Comparison of ENCODE assay signal across 8 cellular contexts in the genomic region with DNA sequence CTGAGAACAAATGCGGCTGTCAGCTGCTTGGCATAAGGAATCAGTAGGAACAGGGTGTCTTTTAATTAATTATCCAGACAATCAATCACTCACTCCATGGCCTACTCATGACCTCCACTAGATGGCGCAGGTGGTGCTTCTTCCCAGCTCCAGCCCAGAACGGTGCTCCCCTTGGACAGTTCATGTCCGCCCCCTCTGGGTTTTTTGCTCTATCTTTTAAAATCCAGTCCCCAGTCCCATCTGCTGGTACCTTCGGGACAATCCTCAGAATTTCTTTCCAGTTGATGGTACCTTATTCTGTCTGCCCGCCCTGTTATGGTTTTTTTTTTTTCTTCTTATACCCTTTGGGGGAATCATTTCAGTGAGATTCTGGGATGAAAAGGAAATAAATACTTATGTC.
DNase-seq lines count a peak whose midpoint lies in the region; ATAC-seq and TF ChIP-seq lines count a peak whose summit lies in the region.

No MANE protein-coding gene starts in this region.

- in situ Hi-C loops in astrocyte of the spinal cord (cut with HindIII; ENCODE audit: low sequenced_read_pairs) = no loop called here

- peak; percentile 85 for TF ChIP-seq CTCF in astrocyte of the spinal cord (IDR thresholded peaks at IDR 0.05; ENCODE audit: low read depth, low read length)

- DNase-seq in ELR (ENCODE audit: low read depth) (peak; percentile 74), M059J (ENCODE audit: low read depth) (peak; percentile 41), astrocyte of the spinal cord (ENCODE audit: low read depth, low spot score) (peak; percentile 14), inferior parietal cortex (ENCODE audit: extremely low spot score) (peak; percentile 47)
- DNase-seq in stimulated activated CD4-positive, alpha-beta T cell treated with anti-CD3 and anti-CD28 coated beads, TNF-alpha, amount 100 ng/mL, for 24 hours (ENCODE audit: low read depth in 3 of 3) = peak in 2 of 3 experiments; percentile 13 to 37

- ATAC-seq in GM21825 (IDR thresholded peaks at IDR 0.05; ENCODE audit: unreplicated experiment) = peak; percentile 85
- peak; percentile 94 for ATAC-seq in SK-N-SH treated with all-trans-retinoic acid at 6 μM for 48 hours
- ATAC-seq in GM19397 (IDR thresholded peaks at IDR 0.05; ENCODE audit: unreplicated experiment) = no peak

- no peak overlapping the region for H3K4me3 ChIP-seq in astrocyte of the spinal cord (ENCODE audit: low read depth, low read length)

TF ChIP-seq in SK-N-SH treated with all-trans-retinoic acid at 6 μM for 48 hours, 23 proteins besides CTCF, POLR2A, EP300 and RAD21:
- TF ChIP-seq ISL1 (CRISPR knock-in tag; IDR thresholded peaks at IDR 0.05) (no peak), RARB (CRISPR knock-in tag; IDR thresholded peaks at IDR 0.05) (no peak), ZNF70 (CRISPR knock-in tag; IDR thresholded peaks at IDR 0.05) (no peak), GLIS3 (CRISPR knock-in tag; IDR thresholded peaks at IDR 0.05) (no peak), CSDC2 (CRISPR knock-in tag; IDR thresholded peaks at IDR 0.05) (no peak), SNAI2 (CRISPR knock-in tag; IDR thresholded peaks at IDR 0.05) (no peak), ESRRG (CRISPR knock-in tag; IDR thresholded peaks at IDR 0.05) (no peak), ZNF8 (CRISPR knock-in tag; IDR thresholded peaks at IDR 0.05) (no peak), ZNF565 (CRISPR knock-in tag; conservative IDR thresholded peaks at IDR 0.05; ENCODE audit: low read depth) (no peak), OSR1 (CRISPR knock-in tag; IDR thresholded peaks at IDR 0.05) (no peak), PPARA (CRISPR knock-in tag; IDR thresholded peaks at IDR 0.05; ENCODE audit: borderline replicate concordance) (no peak), ARNTL (CRISPR knock-in tag; IDR thresholded peaks at IDR 0.05; ENCODE audit: borderline replicate concordance, low read depth) (no peak), ZFP30 (CRISPR knock-in tag; IDR thresholded peaks at IDR 0.05) (no peak)
- TF ChIP-seq, protein P1, sequence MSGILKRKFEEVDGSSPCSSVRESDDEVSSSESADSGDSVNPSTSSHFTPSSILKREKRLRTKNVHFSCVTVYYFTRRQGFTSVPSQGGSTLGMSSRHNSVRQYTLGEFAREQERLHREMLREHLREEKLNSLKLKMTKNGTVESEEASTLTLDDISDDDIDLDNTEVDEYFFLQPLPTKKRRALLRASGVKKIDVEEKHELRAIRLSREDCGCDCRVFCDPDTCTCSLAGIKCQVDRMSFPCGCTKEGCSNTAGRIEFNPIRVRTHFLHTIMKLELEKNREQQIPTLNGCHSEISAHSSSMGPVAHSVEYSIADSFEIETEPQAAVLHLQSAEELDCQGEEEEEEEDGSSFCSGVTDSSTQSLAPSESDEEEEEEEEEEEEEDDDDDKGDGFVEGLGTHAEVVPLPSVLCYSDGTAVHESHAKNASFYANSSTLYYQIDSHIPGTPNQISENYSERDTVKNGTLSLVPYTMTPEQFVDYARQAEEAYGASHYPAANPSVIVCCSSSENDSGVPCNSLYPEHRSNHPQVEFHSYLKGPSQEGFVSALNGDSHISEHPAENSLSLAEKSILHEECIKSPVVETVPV (CRISPR knock-in tag; IDR thresholded peaks at IDR 0.05) = no peak
- TF ChIP-seq, protein P2, sequence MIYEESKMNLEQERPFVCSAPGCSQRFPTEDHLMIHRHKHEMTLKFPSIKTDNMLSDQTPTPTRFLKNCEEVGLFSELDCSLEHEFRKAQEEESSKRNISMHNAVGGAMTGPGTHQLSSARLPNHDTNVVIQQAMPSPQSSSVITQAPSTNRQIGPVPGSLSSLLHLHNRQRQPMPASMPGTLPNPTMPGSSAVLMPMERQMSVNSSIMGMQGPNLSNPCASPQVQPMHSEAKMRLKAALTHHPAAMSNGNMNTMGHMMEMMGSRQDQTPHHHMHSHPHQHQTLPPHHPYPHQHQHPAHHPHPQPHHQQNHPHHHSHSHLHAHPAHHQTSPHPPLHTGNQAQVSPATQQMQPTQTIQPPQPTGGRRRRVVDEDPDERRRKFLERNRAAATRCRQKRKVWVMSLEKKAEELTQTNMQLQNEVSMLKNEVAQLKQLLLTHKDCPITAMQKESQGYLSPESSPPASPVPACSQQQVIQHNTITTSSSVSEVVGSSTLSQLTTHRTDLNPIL (CRISPR knock-in tag; IDR thresholded peaks at IDR 0.05; ENCODE audit: low read depth) = no peak
- TF ChIP-seq, protein P3, sequence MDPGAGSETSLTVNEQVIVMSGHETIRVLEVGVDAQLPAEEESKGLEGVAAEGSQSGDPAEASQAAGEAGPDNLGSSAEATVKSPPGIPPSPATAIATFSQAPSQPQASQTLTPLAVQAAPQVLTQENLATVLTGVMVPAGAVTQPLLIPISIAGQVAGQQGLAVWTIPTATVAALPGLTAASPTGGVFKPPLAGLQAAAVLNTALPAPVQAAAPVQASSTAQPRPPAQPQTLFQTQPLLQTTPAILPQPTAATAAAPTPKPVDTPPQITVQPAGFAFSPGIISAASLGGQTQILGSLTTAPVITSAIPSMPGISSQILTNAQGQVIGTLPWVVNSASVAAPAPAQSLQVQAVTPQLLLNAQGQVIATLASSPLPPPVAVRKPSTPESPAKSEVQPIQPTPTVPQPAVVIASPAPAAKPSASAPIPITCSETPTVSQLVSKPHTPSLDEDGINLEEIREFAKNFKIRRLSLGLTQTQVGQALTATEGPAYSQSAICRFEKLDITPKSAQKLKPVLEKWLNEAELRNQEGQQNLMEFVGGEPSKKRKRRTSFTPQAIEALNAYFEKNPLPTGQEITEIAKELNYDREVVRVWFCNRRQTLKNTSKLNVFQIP (CRISPR knock-in tag; IDR thresholded peaks at IDR 0.05; ENCODE audit: borderline replicate concordance, low read depth) = no peak
- TF ChIP-seq, protein P4, sequence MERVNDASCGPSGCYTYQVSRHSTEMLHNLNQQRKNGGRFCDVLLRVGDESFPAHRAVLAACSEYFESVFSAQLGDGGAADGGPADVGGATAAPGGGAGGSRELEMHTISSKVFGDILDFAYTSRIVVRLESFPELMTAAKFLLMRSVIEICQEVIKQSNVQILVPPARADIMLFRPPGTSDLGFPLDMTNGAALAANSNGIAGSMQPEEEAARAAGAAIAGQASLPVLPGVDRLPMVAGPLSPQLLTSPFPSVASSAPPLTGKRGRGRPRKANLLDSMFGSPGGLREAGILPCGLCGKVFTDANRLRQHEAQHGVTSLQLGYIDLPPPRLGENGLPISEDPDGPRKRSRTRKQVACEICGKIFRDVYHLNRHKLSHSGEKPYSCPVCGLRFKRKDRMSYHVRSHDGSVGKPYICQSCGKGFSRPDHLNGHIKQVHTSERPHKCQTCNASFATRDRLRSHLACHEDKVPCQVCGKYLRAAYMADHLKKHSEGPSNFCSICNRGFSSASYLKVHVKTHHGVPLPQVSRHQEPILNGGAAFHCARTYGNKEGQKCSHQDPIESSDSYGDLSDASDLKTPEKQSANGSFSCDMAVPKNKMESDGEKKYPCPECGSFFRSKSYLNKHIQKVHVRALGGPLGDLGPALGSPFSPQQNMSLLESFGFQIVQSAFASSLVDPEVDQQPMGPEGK (CRISPR knock-in tag; IDR thresholded peaks at IDR 0.05; ENCODE audit: borderline replicate concordance) = no peak
- TF ChIP-seq, protein P5, sequence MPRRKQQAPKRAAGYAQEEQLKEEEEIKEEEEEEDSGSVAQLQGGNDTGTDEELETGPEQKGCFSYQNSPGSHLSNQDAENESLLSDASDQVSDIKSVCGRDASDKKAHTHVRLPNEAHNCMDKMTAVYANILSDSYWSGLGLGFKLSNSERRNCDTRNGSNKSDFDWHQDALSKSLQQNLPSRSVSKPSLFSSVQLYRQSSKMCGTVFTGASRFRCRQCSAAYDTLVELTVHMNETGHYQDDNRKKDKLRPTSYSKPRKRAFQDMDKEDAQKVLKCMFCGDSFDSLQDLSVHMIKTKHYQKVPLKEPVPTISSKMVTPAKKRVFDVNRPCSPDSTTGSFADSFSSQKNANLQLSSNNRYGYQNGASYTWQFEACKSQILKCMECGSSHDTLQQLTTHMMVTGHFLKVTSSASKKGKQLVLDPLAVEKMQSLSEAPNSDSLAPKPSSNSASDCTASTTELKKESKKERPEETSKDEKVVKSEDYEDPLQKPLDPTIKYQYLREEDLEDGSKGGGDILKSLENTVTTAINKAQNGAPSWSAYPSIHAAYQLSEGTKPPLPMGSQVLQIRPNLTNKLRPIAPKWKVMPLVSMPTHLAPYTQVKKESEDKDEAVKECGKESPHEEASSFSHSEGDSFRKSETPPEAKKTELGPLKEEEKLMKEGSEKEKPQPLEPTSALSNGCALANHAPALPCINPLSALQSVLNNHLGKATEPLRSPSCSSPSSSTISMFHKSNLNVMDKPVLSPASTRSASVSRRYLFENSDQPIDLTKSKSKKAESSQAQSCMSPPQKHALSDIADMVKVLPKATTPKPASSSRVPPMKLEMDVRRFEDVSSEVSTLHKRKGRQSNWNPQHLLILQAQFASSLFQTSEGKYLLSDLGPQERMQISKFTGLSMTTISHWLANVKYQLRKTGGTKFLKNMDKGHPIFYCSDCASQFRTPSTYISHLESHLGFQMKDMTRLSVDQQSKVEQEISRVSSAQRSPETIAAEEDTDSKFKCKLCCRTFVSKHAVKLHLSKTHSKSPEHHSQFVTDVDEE (CRISPR knock-in tag; IDR thresholded peaks at IDR 0.05) = no peak

Comparison
In these comparisons a context has a peak if more than half of its experiments do, and no peak if none do; other contexts are left out.
1. DNase-seq: peak in every context shown above with its lines; median percentile 74 in ELR; 47 in inferior parietal cortex; 41 in M059J; 25 in stimulated activated CD4-positive, alpha-beta T cell treated with anti-CD3 and anti-CD28 coated beads, TNF-alpha, amount 100 ng/mL, for 24 hours; 14 in astrocyte of the spinal cord.